In the genomic region with DNA sequence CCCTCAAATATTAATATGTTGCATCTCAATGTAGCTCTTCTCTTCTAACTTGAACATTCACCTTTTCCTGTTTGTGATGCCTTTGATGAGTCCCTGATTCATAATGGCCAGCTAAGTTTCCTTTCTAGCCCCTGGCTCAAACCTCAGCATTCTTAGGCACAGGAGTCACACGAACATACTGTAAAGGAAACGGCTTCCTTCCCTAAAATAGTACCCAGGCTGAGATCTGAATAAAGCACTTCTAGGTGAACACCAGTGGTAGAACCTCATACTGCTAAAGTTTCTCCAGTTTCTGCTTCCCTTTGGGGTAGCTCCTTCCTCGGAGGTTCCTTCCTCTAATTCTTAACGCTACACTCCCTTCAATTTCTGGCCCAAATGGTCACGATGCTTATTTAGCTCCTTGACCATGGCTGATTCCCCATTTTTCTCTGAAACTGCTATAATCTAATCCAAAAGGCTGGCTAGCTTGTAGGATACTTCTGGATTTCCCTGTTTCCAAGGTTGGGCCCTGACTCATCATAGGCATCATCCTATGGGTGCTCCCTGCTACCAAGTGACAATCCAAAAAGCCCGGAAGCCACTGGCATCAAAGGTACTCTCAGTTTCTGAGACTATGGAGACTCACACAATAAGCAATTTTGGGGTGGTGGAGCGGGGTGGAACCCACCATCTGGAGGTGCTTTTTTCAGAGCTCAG, we compare ENCODE assay signal across 10 cellular contexts. TPM values are rescaled to one million over a fixed set of nuclear protein-coding genes. Genes with fewer than 3 reads are reported as not detected.
DNase-seq lines count a peak whose midpoint lies in the region; ATAC-seq, FAIRE-seq and TF ChIP-seq lines count a peak whose summit lies in the region.
"Had no signal": no experiment of that assay in that cellular context is flagged by ENCODE, and none has a peak within 500 bp of the region (broad histone marks: within the 10 kb centered on the region; RNA-seq: fewer than 3 reads in every experiment).

No MANE protein-coding gene starts in this region.

- TF ChIP-seq CTCF in WTC11 (IDR thresholded peaks at IDR 0.05): no peak
- TF ChIP-seq CTCF in thoracic aorta (IDR thresholded peaks at IDR 0.05): no peak

- H3K9me3 ChIP-seq in thoracic aorta: no peaks in the 10 kb centered on the region

- CTCF ChIA-PET in activated naive CD4-positive, alpha-beta T cell treated with anti-CD3 and anti-CD28 coated beads, Interleukin-2, amount 10 ng/mL, durations not matched to agents 7 days and 5 days (lab: Charles Lee): interaction anchor here (0.6 to 4.1 kb wide), 5 partner anchors 8 to 271 kb away, joined by 3 to 21 read pairs (median 8); no protein-coding TSS in a partner anchor
- CTCF ChIA-PET in WTC11 (lab: Charles Lee): interaction anchor here (0.7 to 2.1 kb wide), 2 partner anchors 10 kb away, joined by 3 to 12 read pairs; no protein-coding TSS in a partner anchor

- H3K27me3 Mint-ChIP-seq in activated naive CD4-positive, alpha-beta T cell treated with anti-CD3 and anti-CD28 coated beads, Interleukin-2, amount 10 ng/mL, durations not matched to agents 7 days and 5 days: peaks cover 6% of the 10 kb centered on the region
- no peaks in the 10 kb centered on the region for H3K27me3 Mint-ChIP-seq in WTC11 (ENCODE audit: low read depth)

- peaks cover 43% of the 10 kb centered on the region for H3K36me3 Mint-ChIP-seq in activated naive CD4-positive, alpha-beta T cell treated with anti-CD3 and anti-CD28 coated beads, Interleukin-2, amount 10 ng/mL, durations not matched to agents 7 days and 5 days
- peaks cover 24% of the 10 kb centered on the region for H3K36me3 Mint-ChIP-seq in WTC11

- no peaks in the 10 kb centered on the region for H3K27me3 ChIP-seq in thoracic aorta (replicated peaks; ENCODE audit: insufficient read depth)

- peaks cover 28 to 57% of the 10 kb centered on the region in 2 donors for H3K4me1 ChIP-seq in thoracic aorta (ENCODE audit: control insufficient read depth in 1 of 2, low read depth in 2 of 2)

- peaks cover 43% of the 10 kb centered on the region for H3K4me1 Mint-ChIP-seq in activated naive CD4-positive, alpha-beta T cell treated with anti-CD3 and anti-CD28 coated beads, Interleukin-2, amount 10 ng/mL, durations not matched to agents 7 days and 5 days
- H3K4me1 Mint-ChIP-seq in WTC11: peaks cover 23% of the 10 kb centered on the region

- no peak for FAIRE-seq in urothelium cell line (lab: Jason Lieb, UNC)
- FAIRE-seq: G401.6 had no signal

- POLR2A ChIA-PET in WTC11 (lab: Charles Lee): no interaction called here

- H3K4me3 ChIP-seq in thoracic aorta: peak overlapping the region; percentile 43

- H3K4me3 Mint-ChIP-seq in activated naive CD4-positive, alpha-beta T cell treated with anti-CD3 and anti-CD28 coated beads, Interleukin-2, amount 10 ng/mL, durations not matched to agents 7 days and 5 days: peak overlapping the region; percentile 92
- no peak overlapping the region for H3K4me3 Mint-ChIP-seq in WTC11

- H3K27ac ChIP-seq in thoracic aorta: peak overlapping the region; percentile 98 to 100

- DNase-seq in activated naive CD4-positive, alpha-beta T cell treated with anti-CD3 and anti-CD28 coated beads, Interleukin-2, amount 10 ng/mL, durations not matched to agents 7 days and 5 days: no peak
- DNase-seq in activated naive CD4-positive, alpha-beta T cell treated with anti-CD3 and anti-CD28 coated beads, Interleukin-2, amount 50 U/mL, for 16 hours: no peak
- no peak for DNase-seq in WTC11 (ENCODE audit: low spot score)
- DNase-seq in glomerular endothelial cell (ENCODE audit: extremely low read depth, low read depth, low spot score): peak; percentile 75
- DNase-seq in thoracic aorta (ENCODE audit: low spot score): no peak
- no peak for DNase-seq in urothelium cell line (ENCODE audit: low spot score)
- no peak for DNase-seq in medulla oblongata (ENCODE audit: extremely low spot score)
- DNase-seq: posterior cingulate gyrus had no signal

- no peak for ATAC-seq in WTC11
- ATAC-seq in thoracic aorta (ENCODE audit: insufficient number of reproducible peaks, low FRiP score, low read depth): no peak
- ATAC-seq in GM18870 (IDR thresholded peaks at IDR 0.05; ENCODE audit: unreplicated experiment): no peak

- H3K27ac Mint-ChIP-seq in activated naive CD4-positive, alpha-beta T cell treated with anti-CD3 and anti-CD28 coated beads, Interleukin-2, amount 10 ng/mL, durations not matched to agents 7 days and 5 days: peak overlapping the region; percentile 98
- H3K27ac Mint-ChIP-seq in WTC11: peak overlapping the region; percentile 53; the same call in 1 of the 2 replicates

- peaks cover 15% of the 10 kb centered on the region for H3K36me3 ChIP-seq in thoracic aorta

- H3K9me3 Mint-ChIP-seq in activated naive CD4-positive, alpha-beta T cell treated with anti-CD3 and anti-CD28 coated beads, Interleukin-2, amount 10 ng/mL, durations not matched to agents 7 days and 5 days: no peaks in the 10 kb centered on the region
- H3K9me3 Mint-ChIP-seq in WTC11: no peaks in the 10 kb centered on the region

TF ChIP-seq in WTC11, 78 proteins besides CTCF, POLR2A, EP300 and RAD21:
- TF ChIP-seq, protein P1, sequence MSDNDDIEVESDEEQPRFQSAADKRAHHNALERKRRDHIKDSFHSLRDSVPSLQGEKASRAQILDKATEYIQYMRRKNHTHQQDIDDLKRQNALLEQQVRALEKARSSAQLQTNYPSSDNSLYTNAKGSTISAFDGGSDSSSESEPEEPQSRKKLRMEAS (CRISPR knock-in tag; IDR thresholded peaks at IDR 0.05): no peak
- TF ChIP-seq PREB (CRISPR knock-in tag; IDR thresholded peaks at IDR 0.05; ENCODE audit: borderline replicate concordance): no peak
- no peak for TF ChIP-seq HMGA2 (CRISPR knock-in tag; IDR thresholded peaks at IDR 0.05)
- no peak for TF ChIP-seq NFATC4 (CRISPR knock-in tag; IDR thresholded peaks at IDR 0.05)
- no peak for TF ChIP-seq ZNF425 (CRISPR knock-in tag; conservative IDR thresholded peaks at IDR 0.05)
- no peak for TF ChIP-seq ZNF512 (CRISPR knock-in tag; IDR thresholded peaks at IDR 0.05; ENCODE audit: borderline replicate concordance)
- no peak for TF ChIP-seq ATF3 (CRISPR knock-in tag; conservative IDR thresholded peaks at IDR 0.05)
- TF ChIP-seq NR2C2 (CRISPR knock-in tag; IDR thresholded peaks at IDR 0.05): no peak
- TF ChIP-seq NR1H2 (CRISPR knock-in tag; IDR thresholded peaks at IDR 0.05): no peak

RNA-seq across cellular contexts. Expression of gene ANAPC13, which starts 2.4 kb away (rescaled TPM):
- 28.8 to 29.7 TPM (median 29.6 TPM) in 3 replicates for total RNA-seq in WTC11 (2021)
- 55.4 and 59.3 TPM in 2 replicates for total RNA-seq in glomerular endothelial cell
- 10 to 100 TPM; 52.2 to 66.2 TPM for total RNA-seq in thoracic aorta

RNA-seq across cellular contexts. Expression of gene CEP63, which starts 2.5 kb away (rescaled TPM):
- total RNA-seq in WTC11 (2021): 23.9 to 28.0 TPM (median 24.9 TPM) in 3 replicates
- total RNA-seq in glomerular endothelial cell: 7.5 and 17.0 TPM in 2 replicates
- 10 to 100 TPM; 20.4 to 28.3 TPM for total RNA-seq in thoracic aorta
